16 cellular contexts compared by ENCODE assay signal in the genomic region with DNA sequence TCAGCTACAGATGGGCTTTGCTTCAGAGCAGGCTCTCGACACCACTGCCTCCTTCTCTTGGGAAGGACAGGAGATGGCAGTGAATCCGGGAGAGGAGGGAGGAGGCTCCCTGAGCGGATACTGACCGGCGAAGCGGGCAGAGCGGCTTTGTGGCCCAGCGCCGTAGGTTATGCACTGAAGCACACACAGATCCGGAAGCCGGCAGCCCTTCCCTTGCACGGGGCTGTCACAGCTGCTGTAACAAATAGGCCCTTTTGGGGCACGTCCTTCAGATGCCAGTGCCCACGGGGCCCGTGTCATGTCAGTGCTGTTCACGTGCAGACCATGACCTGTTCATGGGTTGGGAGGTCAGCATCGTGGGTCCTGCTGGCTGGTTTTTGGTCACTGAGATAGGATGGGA.
DNase-seq lines count a peak whose midpoint lies in the region; ATAC-seq, FAIRE-seq and TF ChIP-seq lines count a peak whose summit lies in the region.
"Had no signal": no experiment of that assay in that cellular context is flagged by ENCODE, and none has a peak within 500 bp of the region (broad histone marks: within the 10 kb centered on the region; RNA-seq: fewer than 3 reads in every experiment).

No MANE protein-coding gene starts in this region.

- TF ChIP-seq POLR2A in Peyer's patch (IDR thresholded peaks at IDR 0.05) (no peak), K562 (conservative IDR thresholded peaks at IDR 0.05) (no peak), spleen (IDR thresholded peaks at IDR 0.05) (no peak), testis (IDR thresholded peaks at IDR 0.05) (no peak)

- H3K27ac Mint-ChIP-seq in activated CD8-positive, alpha-beta memory T cell treated with anti-CD3 and anti-CD28 coated beads, Interleukin-2, amount 10 ng/mL, durations not matched to agents 7 days and 5 days: peak overlapping the region; percentile 92

- H3K4me3 ChIP-seq in Peyer's patch (no peak overlapping the region), K562 (no peak overlapping the region), spleen (no peak overlapping the region), testis (no peak overlapping the region)
- H3K4me3 ChIP-seq: breast epithelium, stomach had no signal

- H3K9me3 ChIP-seq in Peyer's patch (no peaks in the 10 kb centered on the region), K562 (replicated peaks; ENCODE audit: control insufficient read depth, insufficient read depth, low read depth, low read length) (no peaks in the 10 kb centered on the region), spleen (no peaks in the 10 kb centered on the region), testis (no peaks in the 10 kb centered on the region)
- H3K9me3 ChIP-seq: breast epithelium, stomach had no signal

- H3K27ac ChIP-seq in Peyer's patch: peak overlapping the region in 1 of 4 donors; percentile 67
- no peak overlapping the region for H3K27ac ChIP-seq in K562 (ENCODE audit: extremely low read depth, low read depth, low read length)
- H3K27ac ChIP-seq in spleen: peak overlapping the region in 2 of 8 donors; percentile 14 to 37
- no peak overlapping the region for H3K27ac ChIP-seq in testis
- H3K27ac ChIP-seq: breast epithelium, stomach, WERI-Rb-1 had no signal

- no peak for TF ChIP-seq RAD21 in K562 (CRISPR knock-in tag; conservative IDR thresholded peaks at IDR 0.05 in 1 of 2, IDR thresholded peaks at IDR 0.05 in 1 of 2)

- no peaks in the 10 kb centered on the region for H3K79me2 ChIP-seq in K562 (ENCODE audit: control insufficient read depth, insufficient read depth, low read length)

- peak overlapping the region in 1 of 2 experiments; percentile 66; a peak in 2 of 4 replicates for H3K9ac ChIP-seq in K562 (ENCODE audit: insufficient read depth in 1 of 2, low read depth in 2 of 2, low read length in 2 of 2)

- intact Hi-C loops in K562 (cut with micrococcal nuclease) (no loop called here), spleen (cut with DNase I; ENCODE audit: low total_unique reads) (no loop called here), testis (cut with DNase I; ENCODE audit: low total_unique reads) (no loop called here)

- CTCF ChIA-PET in activated CD8-positive, alpha-beta memory T cell treated with anti-CD3 and anti-CD28 coated beads, Interleukin-2, amount 10 ng/mL, durations not matched to agents 7 days and 5 days (lab: Charles Lee): interaction anchor here (0.8 to 2.5 kb wide), 8 partner anchors 10 to 66 kb away, joined by 3 to 17 read pairs (median 5); no protein-coding TSS in a partner anchor
- CTCF ChIA-PET in K562 (lab: Yijun Ruan, JAX; ENCODE audit: low intra/inter-chr PET ratio): no interaction called here

- no peak for TF ChIP-seq EP300 in K562 (IDR thresholded peaks at IDR 0.05; ENCODE audit: low read length)

- H3K4me1 Mint-ChIP-seq in activated CD8-positive, alpha-beta memory T cell treated with anti-CD3 and anti-CD28 coated beads, Interleukin-2, amount 10 ng/mL, durations not matched to agents 7 days and 5 days: peaks cover 72% of the 10 kb centered on the region

- WGBS in K562 (ENCODE audit: insufficient coverage, low coverage, missing lambda C conversion rate): 94% methylated on average over 12 of the region's 17 CpGs
- 96 to 98% (median 96%) methylated on average over 17 of the region's 17 CpGs for WGBS in spleen, 5 donors
- 95% methylated on average over 17 of the region's 17 CpGs for WGBS in testis, 2 donors

- H3K36me3 ChIP-seq in Peyer's patch: no peaks in the 10 kb centered on the region
- H3K36me3 ChIP-seq in K562 (ENCODE audit: control insufficient read depth, insufficient read depth, low read length): peaks cover 26% of the 10 kb centered on the region; the same call in 1 of the 3 replicates
- H3K36me3 ChIP-seq in spleen: peaks cover 0 to 64% (median 7%) of the 10 kb centered on the region in 6 donors
- no peaks in the 10 kb centered on the region for H3K36me3 ChIP-seq in testis (ENCODE audit: low read depth, missing control alignments)
- H3K36me3 ChIP-seq: breast epithelium had no signal

- peaks cover 2% of the 10 kb centered on the region for H3K9me3 Mint-ChIP-seq in activated CD8-positive, alpha-beta memory T cell treated with anti-CD3 and anti-CD28 coated beads, Interleukin-2, amount 10 ng/mL, durations not matched to agents 7 days and 5 days (ENCODE audit: low read depth)

- no peaks in the 10 kb centered on the region for H4K20me1 ChIP-seq in K562 (replicated peaks; ENCODE audit: control insufficient read depth, insufficient read depth, low read length)

- no peak overlapping the region for H3K4me2 ChIP-seq in K562 (ENCODE audit: insufficient read depth, low read length)

- peak; percentile 11 for FAIRE-seq in K562 (lab: Jason Lieb, UNC)
- FAIRE-seq: H54 had no signal

- no peaks in the 10 kb centered on the region for H3K27me3 ChIP-seq in Peyer's patch
- H3K27me3 ChIP-seq in K562 (ENCODE audit: control insufficient read depth in 2 of 2, insufficient read depth in 2 of 2, low read length in 2 of 2): no peaks in the 10 kb centered on the region; a peak in 1 of 5 replicates
- no peaks in the 10 kb centered on the region for H3K27me3 ChIP-seq in spleen (replicated peaks in 1 of 7)
- H3K27me3 ChIP-seq in testis: no peaks in the 10 kb centered on the region
- H3K27me3 ChIP-seq: breast epithelium, stomach had no signal

- TF ChIP-seq CTCF in Peyer's patch (IDR thresholded peaks at IDR 0.05) (no peak), K562 (IDR thresholded peaks at IDR 0.05 in 2 of 3, conservative IDR thresholded peaks at IDR 0.05 in 1 of 3; ENCODE audit: insufficient read depth in 2 of 3, low read depth in 1 of 3, low read length in 3 of 3) (no peak), spleen (IDR thresholded peaks at IDR 0.05 in 8 of 11, conservative IDR thresholded peaks at IDR 0.05 in 3 of 11) (no peak), testis (IDR thresholded peaks at IDR 0.05) (no peak)

- peaks cover 52% of the 10 kb centered on the region for H3K36me3 Mint-ChIP-seq in activated CD8-positive, alpha-beta memory T cell treated with anti-CD3 and anti-CD28 coated beads, Interleukin-2, amount 10 ng/mL, durations not matched to agents 7 days and 5 days

- no peaks in the 10 kb centered on the region for H3K27me3 Mint-ChIP-seq in activated CD8-positive, alpha-beta memory T cell treated with anti-CD3 and anti-CD28 coated beads, Interleukin-2, amount 10 ng/mL, durations not matched to agents 7 days and 5 days

- DNase-seq in activated CD8-positive, alpha-beta memory T cell treated with anti-CD3 and anti-CD28 coated beads, Interleukin-2, amount 10 ng/mL, durations not matched to agents 7 days and 5 days: no peak
- no peak for DNase-seq in activated CD8-positive, alpha-beta memory T cell treated with anti-CD3 and anti-CD28 coated beads, Interleukin-2, amount 50 U/mL, for 4 hours
- DNase-seq in Peyer's patch (peak in 2 of 3 donors; percentile 30 to 44), K562 (ENCODE audit: extremely low read depth in 1 of 4, low spot score in 3 of 4) (no peak), spleen (peak; percentile 58), testis (no peak), NCI-H82 (lab: John Stamatoyannopoulos, UW) (no peak)
- DNase-seq: ACHN, activated gamma-delta T cell, NCI-H1436, stomach, WERI-Rb-1 had no signal

- POLR2A ChIA-PET in K562 (lab: Yijun Ruan, JAX): interaction anchor here (1.6 to 1.9 kb wide), 3 partner anchors 9 to 15 kb away, joined by 3 to 9 read pairs (median 7); no protein-coding TSS in a partner anchor

- ATAC-seq in activated CD8-positive, alpha-beta memory T cell treated with anti-CD3 and anti-CD28 coated beads, Interleukin-2, amount 10 ng/mL, durations not matched to agents 7 days and 5 days: peak; percentile 1
- ATAC-seq in K562 (no peak), HG02970 (IDR thresholded peaks at IDR 0.05; ENCODE audit: low FRiP score, unreplicated experiment) (no peak)
- ATAC-seq: SK-N-SH treated with all-trans-retinoic acid at 6 μM for 48 hours had no signal

- no peak overlapping the region for H2AFZ ChIP-seq in K562 (ENCODE audit: low read depth, low read length)

- in situ Hi-C loops in K562 (cut with MboI): no loop called here

- BruUV-seq in K562 (replicated peaks; lab: Mats Ljungman, UMichigan): no TSS peak

- H3K4me1 ChIP-seq in Peyer's patch (peaks cover 0 to 10% (median 6%) of the 10 kb centered on the region in 4 donors), K562 (replicated peaks in 1 of 2; ENCODE audit: control insufficient read depth in 2 of 2, insufficient read depth in 2 of 2, low read length in 2 of 2) (peaks cover 3 to 18% of the 10 kb centered on the region in 2 experiments; a peak in 4 of 5 replicates), spleen (peaks cover 0 to 42% (median 14%) of the 10 kb centered on the region in 6 donors), testis (no peaks in the 10 kb centered on the region)
- H3K4me1 ChIP-seq: breast epithelium, stomach had no signal

- H3K4me3 Mint-ChIP-seq in activated CD8-positive, alpha-beta memory T cell treated with anti-CD3 and anti-CD28 coated beads, Interleukin-2, amount 10 ng/mL, durations not matched to agents 7 days and 5 days: peak overlapping the region; percentile 0

- H3K9me1 ChIP-seq in K562 (ENCODE audit: control insufficient read depth, insufficient read depth, low read length): no peaks in the 10 kb centered on the region

TF ChIP-seq in K562, 482 proteins besides CTCF, POLR2A, EP300 and RAD21:
- TF ChIP-seq ZNF12 (CRISPR knock-in tag; IDR thresholded peaks at IDR 0.05) (peak; percentile 98), NFE2L1 (tag; IDR thresholded peaks at IDR 0.05; ENCODE audit: borderline replicate concordance, low read depth) (no peak)

Comparison
In these comparisons a context has a peak if more than half of its experiments do, and no peak if none do; other contexts are left out.
1. DNase-seq: peak in Peyer's patch (2 of 3) and spleen (single experiment); none in activated CD8-positive, alpha-beta memory T cell treated with anti-CD3 and anti-CD28 coated beads, Interleukin-2, amount 10 ng/mL, durations not matched to agents 7 days and 5 days (single experiment), activated CD8-positive, alpha-beta memory T cell treated with anti-CD3 and anti-CD28 coated beads, Interleukin-2, amount 50 U/mL, for 4 hours (single experiment), K562 (0 of 4), testis (single experiment) and NCI-H82 (single experiment).